Comparison of ENCODE assay signal across 25 cellular contexts in genomic region chr6:13653296-13653695, GRCh38. TPM values are rescaled to one million over a fixed set of nuclear protein-coding genes. Genes with fewer than 3 reads are reported as not detected.
A peak's percentile ranks its signal among the peaks of the same experiment; 100 is the strongest.
DNase-seq lines count a peak whose midpoint lies in the region; ATAC-seq, FAIRE-seq and TF ChIP-seq lines count a peak whose summit lies in the region.
"Had no signal": no experiment of that assay in that cellular context is flagged by ENCODE, and none has a peak within 500 bp of the region (broad histone marks: within the 10 kb centered on the region; RNA-seq: fewer than 3 reads in every experiment).

No MANE protein-coding gene starts in this region.

- H3K9me3 ChIP-seq in mammary epithelial cell (replicated peaks; ENCODE audit: insufficient read depth, low read length) (no peaks in the 10 kb centered on the region), astrocyte (ENCODE audit: insufficient read depth, low read depth, low read length) (no peaks in the 10 kb centered on the region), colonic mucosa (no peaks in the 10 kb centered on the region)
- H3K9me3 ChIP-seq: BLaER1 treated with 17β-estradiol and CSF1 and Interleukin-3, amounts not matched to agents 10 nM and 100 nM; heart right ventricle; spleen; upper lobe of right lung had no signal

- H3K36me3 Mint-ChIP-seq in MCF 10A (ENCODE audit: insufficient read depth, unreplicated experiment) (peaks cover 19% of the 10 kb centered on the region), astrocyte (ENCODE audit: low read depth, unreplicated experiment) (peaks cover 3% of the 10 kb centered on the region)
- peaks cover 23% of the 10 kb centered on the region for H3K36me3 Mint-ChIP-seq in activated T-helper 1 cell treated with anti-CD3 and anti-CD28 coated beads, Interleukin-12 subunit alpha, Interleukin-12 subunit beta, Interleukin-2, Interleukin-4 antibody, amounts not matched to agents 30 ng/mL and 10 ng/mL and 1 ng/mL, durations not matched to agents 14 hours and 24 hours and 36 hours (ENCODE audit: low read depth)

- BruUV-seq in mammary epithelial cell (replicated peaks; lab: Mats Ljungman, UMichigan), result no TSS peak
- BruUV-seq in MCF 10A (replicated peaks; lab: Mats Ljungman, UMichigan), result no TSS peak

- peaks cover 8% of the 10 kb centered on the region for H3K36me3 ChIP-seq in mammary epithelial cell (ENCODE audit: insufficient read depth, low read length)
- peaks cover 6% of the 10 kb centered on the region for H3K36me3 ChIP-seq in astrocyte (ENCODE audit: insufficient read depth, low read length)
- no peaks in the 10 kb centered on the region for H3K36me3 ChIP-seq in colonic mucosa
- H3K36me3 ChIP-seq: upper lobe of right lung had no signal

- in situ Hi-C loops in mammary epithelial cell (cut with MboI; ENCODE audit: low sequenced_read_pairs in 2 of 2), result no loop called here

- H4K20me1 ChIP-seq in mammary epithelial cell (ENCODE audit: insufficient read depth, low read length) (no peaks in the 10 kb centered on the region), astrocyte (ENCODE audit: insufficient read depth, low read length) (peaks cover 7% of the 10 kb centered on the region)

- no peaks in the 10 kb centered on the region for H3K9me3 Mint-ChIP-seq in MCF 10A (ENCODE audit: unreplicated experiment)
- H3K9me3 Mint-ChIP-seq in astrocyte (ENCODE audit: unreplicated experiment), result no peaks in the 10 kb centered on the region
- H3K9me3 Mint-ChIP-seq in activated T-helper 1 cell treated with anti-CD3 and anti-CD28 coated beads, Interleukin-12 subunit alpha, Interleukin-12 subunit beta, Interleukin-2, Interleukin-4 antibody, amounts not matched to agents 30 ng/mL and 10 ng/mL and 1 ng/mL, durations not matched to agents 14 hours and 24 hours and 36 hours, result no peaks in the 10 kb centered on the region
- H3K9me3 Mint-ChIP-seq: activated naive CD4-positive, alpha-beta T cell treated with anti-CD3 and anti-CD28 coated beads, Interleukin-2, amount 50 U/mL, for 24 hours; activated T-cell treated with anti-CD3 and anti-CD28 coated beads, Interleukin-2, amount 50 U/mL, for 72 hours; brain; GM23338; T-helper 2 cell treated with Interferon-gamma antibody and Interleukin-4, amounts not matched to agents 5 μg/mL and 100 μg/mL, for 36 hours had no signal

- no peak overlapping the region for H3K4me2 ChIP-seq in mammary epithelial cell (ENCODE audit: insufficient read depth, low read depth, low read length)
- H3K4me2 ChIP-seq in astrocyte (ENCODE audit: low read length), result no peak overlapping the region
- H3K4me2 ChIP-seq: BLaER1 treated with 17β-estradiol and CSF1 and Interleukin-3, amounts not matched to agents 10 nM and 100 nM; GM23338 had no signal

- H3K4me3 ChIP-seq in mammary epithelial cell (replicated peaks in 1 of 3; ENCODE audit: insufficient read depth in 1 of 3, low read depth in 2 of 3, low read length in 3 of 3) (no peak overlapping the region), astrocyte (ENCODE audit: insufficient read depth, low read depth, low read length) (no peak overlapping the region), colonic mucosa (no peak overlapping the region)
- H3K4me3 ChIP-seq: BLaER1 treated with 17β-estradiol and CSF1 and Interleukin-3, amounts not matched to agents 10 nM and 100 nM; coronary artery; GM23338; heart right ventricle; spleen; upper lobe of right lung had no signal

- CTCF ChIA-PET in mammary epithelial cell (lab: Charles Lee; ENCODE audit: low non-redundant PET), result no interaction called here
- CTCF ChIA-PET in MCF 10A (lab: Yijun Ruan, JAX), result interaction anchor here (0.5 to 0.6 kb wide), 2 partner anchors 47 to 415 kb away, joined by 3 to 4 read pairs; no protein-coding TSS in a partner anchor

- no peak overlapping the region for H2AFZ ChIP-seq in mammary epithelial cell (ENCODE audit: low read depth, low read length)
- no peak overlapping the region for H2AFZ ChIP-seq in astrocyte (ENCODE audit: low read depth, low read length)
- H2AFZ ChIP-seq: GM23338 had no signal

- no peak overlapping the region for H3K9ac ChIP-seq in mammary epithelial cell (ENCODE audit: insufficient read depth, low read length)
- H3K9ac ChIP-seq in astrocyte (ENCODE audit: low read length), result no peak overlapping the region
- no peak overlapping the region for H3K9ac ChIP-seq in colonic mucosa (ENCODE audit: low read depth in 2 of 2, low read length in 2 of 2)
- H3K9ac ChIP-seq: BLaER1 treated with 17β-estradiol and CSF1 and Interleukin-3, amounts not matched to agents 10 nM and 100 nM had no signal

- ATAC-seq in HG02852 (IDR thresholded peaks at IDR 0.05; ENCODE audit: unreplicated experiment), result no peak
- ATAC-seq: activated T-cell treated with anti-CD3 and anti-CD28 coated beads, Interleukin-2, amount 50 U/mL, for 72 hours; GM23338; heart right ventricle; Panc1; upper lobe of right lung had no signal

- 85% methylated on average over 2 of the region's 2 CpGs for WGBS in mammary epithelial cell (ENCODE audit: low coverage, missing lambda C conversion rate)

- H3K4me1 ChIP-seq in mammary epithelial cell (ENCODE audit: insufficient read depth, low read length) (no peaks in the 10 kb centered on the region), astrocyte (ENCODE audit: insufficient read depth, low read length) (peaks cover 3% of the 10 kb centered on the region), colonic mucosa (no peaks in the 10 kb centered on the region)
- H3K4me1 ChIP-seq: upper lobe of right lung had no signal

- dilution Hi-C loops in mammary epithelial cell (cut with HindIII; ENCODE audit: low sequenced_read_pairs), result no loop called here

- no peak overlapping the region for H3K27ac Mint-ChIP-seq in MCF 10A (ENCODE audit: low read depth, unreplicated experiment)
- H3K27ac Mint-ChIP-seq in astrocyte (ENCODE audit: unreplicated experiment), result no peak overlapping the region
- no peak overlapping the region for H3K27ac Mint-ChIP-seq in activated T-helper 1 cell treated with anti-CD3 and anti-CD28 coated beads, Interleukin-12 subunit alpha, Interleukin-12 subunit beta, Interleukin-2, Interleukin-4 antibody, amounts not matched to agents 30 ng/mL and 10 ng/mL and 1 ng/mL, durations not matched to agents 14 hours and 24 hours and 36 hours
- H3K27ac Mint-ChIP-seq: activated T-cell treated with anti-CD3 and anti-CD28 coated beads, Interleukin-2, amount 50 U/mL, for 72 hours; brain; GM23338; T-helper 2 cell treated with Interferon-gamma antibody and Interleukin-4, amounts not matched to agents 5 μg/mL and 100 μg/mL, for 36 hours had no signal

- H3K27me3 Mint-ChIP-seq in MCF 10A (ENCODE audit: insufficient read depth, unreplicated experiment), result no peaks in the 10 kb centered on the region
- H3K27me3 Mint-ChIP-seq in astrocyte (ENCODE audit: low read depth, unreplicated experiment), result no peaks in the 10 kb centered on the region
- no peaks in the 10 kb centered on the region for H3K27me3 Mint-ChIP-seq in activated T-helper 1 cell treated with anti-CD3 and anti-CD28 coated beads, Interleukin-12 subunit alpha, Interleukin-12 subunit beta, Interleukin-2, Interleukin-4 antibody, amounts not matched to agents 30 ng/mL and 10 ng/mL and 1 ng/mL, durations not matched to agents 14 hours and 24 hours and 36 hours (ENCODE audit: insufficient read depth)
- H3K27me3 Mint-ChIP-seq: activated naive CD4-positive, alpha-beta T cell treated with anti-CD3 and anti-CD28 coated beads, Interleukin-2, amount 50 U/mL, for 24 hours; brain had no signal

- POLR2A ChIA-PET in MCF 10A (lab: Yijun Ruan, JAX), result interaction anchor here (0.8 to 1.8 kb wide), 2 partner anchors 10 to 161 kb away, joined by 3 to 8 read pairs; partner anchors contain the start of gene MCUR1

- no peak overlapping the region for H3K4me3 Mint-ChIP-seq in MCF 10A (ENCODE audit: unreplicated experiment)
- no peak overlapping the region for H3K4me3 Mint-ChIP-seq in astrocyte (ENCODE audit: unreplicated experiment)
- H3K4me3 Mint-ChIP-seq in activated T-helper 1 cell treated with anti-CD3 and anti-CD28 coated beads, Interleukin-12 subunit alpha, Interleukin-12 subunit beta, Interleukin-2, Interleukin-4 antibody, amounts not matched to agents 30 ng/mL and 10 ng/mL and 1 ng/mL, durations not matched to agents 14 hours and 24 hours and 36 hours, result no peak overlapping the region
- H3K4me3 Mint-ChIP-seq: activated naive CD4-positive, alpha-beta T cell treated with anti-CD3 and anti-CD28 coated beads, Interleukin-2, amount 50 U/mL, for 24 hours; activated T-cell treated with anti-CD3 and anti-CD28 coated beads, Interleukin-2, amount 50 U/mL, for 72 hours; brain; GM23338; T-helper 2 cell treated with Interferon-gamma antibody and Interleukin-4, amounts not matched to agents 5 μg/mL and 100 μg/mL, for 36 hours had no signal

- H3K27me3 ChIP-seq in mammary epithelial cell (ENCODE audit: insufficient read depth, low read length) (no peaks in the 10 kb centered on the region), astrocyte (ENCODE audit: insufficient read depth, low read length) (no peaks in the 10 kb centered on the region), colonic mucosa (no peaks in the 10 kb centered on the region)
- H3K27me3 ChIP-seq: BLaER1 treated with 17β-estradiol and CSF1 and Interleukin-3, amounts not matched to agents 10 nM and 100 nM; heart right ventricle; spleen; upper lobe of right lung had no signal

- no peak for FAIRE-seq in astrocyte (lab: Jason Lieb, UNC)
- FAIRE-seq: GM19239 had no signal

- intact Hi-C loops in mammary epithelial cell (cut with micrococcal nuclease), result no loop called here
- intact Hi-C loops in MCF 10A (cut with micrococcal nuclease), result no loop called here
- intact Hi-C loops in activated T-helper 1 cell treated with anti-CD3 and anti-CD28 coated beads, Interleukin-12 subunit alpha, Interleukin-12 subunit beta, Interleukin-2, Interleukin-4 antibody, amounts not matched to agents 30 ng/mL and 10 ng/mL and 1 ng/mL, durations not matched to agents 14 hours and 24 hours and 36 hours (cut with micrococcal nuclease), result no loop called here
- intact Hi-C loops in colonic mucosa (cut with DNase I), result no loop called here

- peaks cover 15% of the 10 kb centered on the region for H3K79me2 ChIP-seq in mammary epithelial cell (ENCODE audit: insufficient read depth, low read length)
- H3K79me2 ChIP-seq in astrocyte (ENCODE audit: insufficient read depth, low read length), result peaks cover 12% of the 10 kb centered on the region

- peak; percentile 22 for DNase-seq in mammary epithelial cell
- DNase-seq in MCF 10A (ENCODE audit: unreplicated experiment), result no peak
- DNase-seq in astrocyte (ENCODE audit: low read depth), result peak; percentile 47
- DNase-seq in iris pigment epithelial cell (ENCODE audit: low read depth), result peak; percentile 54
- DNase-seq in NCI-H1694 treated with DMSO at 0.1 percent for 48 hours (lab: John Stamatoyannopoulos, UW), result no peak
- DNase-seq in activated T-helper 1 cell treated with anti-CD3 and anti-CD28 coated beads, Interleukin-12 subunit alpha, Interleukin-12 subunit beta, Interleukin-2, Interleukin-4 antibody, amounts not matched to agents 30 ng/mL and 10 ng/mL and 1 ng/mL, durations not matched to agents 14 hours and 24 hours and 36 hours (ENCODE audit: low spot score), result no peak
- DNase-seq in colonic mucosa, result no peak
- DNase-seq: activated T-cell treated with anti-CD3 and anti-CD28 coated beads, Interleukin-2, amount 50 U/mL, for 72 hours; GF-D8; heart right ventricle; Karpas-422; NCI-H1092; NCI-H2029; spleen; stimulated activated CD4-positive, alpha-beta T cell treated with anti-CD3 and anti-CD28 coated beads, Interleukin-4, amount 100 ng/mL, for 4 hours; upper lobe of right lung had no signal

- TF ChIP-seq CTCF in mammary epithelial cell (conservative IDR thresholded peaks at IDR 0.05 in 1 of 2, IDR thresholded peaks at IDR 0.05 in 1 of 2; ENCODE audit: extremely low read depth in 1 of 2, insufficient read depth in 1 of 2, low read depth in 1 of 2, low read length in 2 of 2) (no peak), MCF 10A (IDR thresholded peaks at IDR 0.05; ENCODE audit: unreplicated experiment) (no peak), astrocyte (IDR thresholded peaks at IDR 0.05; ENCODE audit: insufficient read depth, low read depth, low read length) (no peak), colonic mucosa (IDR thresholded peaks at IDR 0.05) (no peak)

- H3K27ac ChIP-seq in mammary epithelial cell (ENCODE audit: insufficient read depth, low read depth, low read length) (no peak overlapping the region), astrocyte (ENCODE audit: low read depth, low read length) (no peak overlapping the region), colonic mucosa (no peak overlapping the region)
- H3K27ac ChIP-seq: BLaER1 treated with 17β-estradiol and CSF1 and Interleukin-3, amounts not matched to agents 10 nM and 100 nM; coronary artery; heart right ventricle; spleen; upper lobe of right lung had no signal

- no peaks in the 10 kb centered on the region for H3K4me1 Mint-ChIP-seq in MCF 10A (ENCODE audit: insufficient read depth, unreplicated experiment)
- peaks cover 3% of the 10 kb centered on the region for H3K4me1 Mint-ChIP-seq in astrocyte (ENCODE audit: low read depth, unreplicated experiment)
- peaks cover 22% of the 10 kb centered on the region for H3K4me1 Mint-ChIP-seq in activated T-helper 1 cell treated with anti-CD3 and anti-CD28 coated beads, Interleukin-12 subunit alpha, Interleukin-12 subunit beta, Interleukin-2, Interleukin-4 antibody, amounts not matched to agents 30 ng/mL and 10 ng/mL and 1 ng/mL, durations not matched to agents 14 hours and 24 hours and 36 hours (ENCODE audit: low read depth)

RNA-seq across cellular contexts. Expression of gene NOL7, which starts 38.2 kb away (rescaled TPM):
- total RNA-seq in mammary epithelial cell (10 to 100 TPM; 20.3 to 70.0 TPM), MCF 10A (2022) (75.2 and 98.5 TPM in 2 replicates), astrocyte (62.0 and 63.7 TPM in 2 replicates), colonic mucosa (10 to 100 TPM; 54.1 to 82.1 TPM)
- polyA plus RNA-seq in mammary epithelial cell, result 30.4 TPM
- polyA minus RNA-seq in mammary epithelial cell, result 5.3 TPM
- 97.7 and 100 TPM in 2 replicates for total RNA-seq in activated T-helper 1 cell treated with anti-CD3 and anti-CD28 coated beads, Interleukin-12 subunit alpha, Interleukin-12 subunit beta, Interleukin-2, Interleukin-4 antibody, amounts not matched to agents 30 ng/mL and 10 ng/mL and 1 ng/mL, durations not matched to agents 14 hours and 24 hours and 36 hours

RNA-seq across cellular contexts. Expression of gene RANBP9, which starts 58.3 kb away (rescaled TPM):
- total RNA-seq in mammary epithelial cell (10 to 100 TPM; 26.7 to 44.4 TPM), MCF 10A (2022) (42.0 and 48.0 TPM in 2 replicates), astrocyte (42.1 and 43.7 TPM in 2 replicates), colonic mucosa (10 to 100 TPM; 27.2 to 35.0 TPM)
- 22.9 TPM for polyA plus RNA-seq in mammary epithelial cell
- polyA minus RNA-seq in mammary epithelial cell, result 29.4 TPM
- 58.4 and 60.1 TPM in 2 replicates for total RNA-seq in activated T-helper 1 cell treated with anti-CD3 and anti-CD28 coated beads, Interleukin-12 subunit alpha, Interleukin-12 subunit beta, Interleukin-2, Interleukin-4 antibody, amounts not matched to agents 30 ng/mL and 10 ng/mL and 1 ng/mL, durations not matched to agents 14 hours and 24 hours and 36 hours

Comparison
In these comparisons a context has a peak if more than half of its experiments do, and no peak if none do; other contexts are left out.
1. DNase-seq: peak in mammary epithelial cell (single experiment), astrocyte (single experiment) and iris pigment epithelial cell (single experiment); none in MCF 10A (single experiment), NCI-H1694 treated with DMSO at 0.1 percent for 48 hours (single experiment), activated T-helper 1 cell treated with anti-CD3 and anti-CD28 coated beads, Interleukin-12 subunit alpha, Interleukin-12 subunit beta, Interleukin-2, Interleukin-4 antibody, amounts not matched to agents 30 ng/mL and 10 ng/mL and 1 ng/mL, durations not matched to agents 14 hours and 24 hours and 36 hours (single experiment) and colonic mucosa (single experiment).